Comparison of ENCODE assay signal across 23 cellular contexts in genomic region chr11:43492701-43493100, GRCh38.
"Had no signal": no experiment of that assay in that cellular context is flagged by ENCODE, and none has a peak within 500 bp of the region (broad histone marks: within the 10 kb centered on the region; RNA-seq: fewer than 3 reads in every experiment).

No MANE protein-coding gene starts in this region.

- H3K4me1 Mint-ChIP-seq: activated CD4-positive, alpha-beta T cell treated with anti-CD3 and anti-CD28 coated beads, Interleukin-2, amount 10 ng/mL, durations not matched to agents 7 days and 5 days; WTC11 had no signal

- H3K4me1 ChIP-seq: SJSA1 had no signal

- H3K4me3 ChIP-seq: cardiac muscle cell, MG63, SJSA1 had no signal

- H3K9me3 ChIP-seq: MG63, SJSA1 had no signal

- H3K27me3 ChIP-seq: brain microvascular endothelial cell, cardiac muscle cell, MG63, SJSA1 had no signal

- ATAC-seq: PC-3, SK-N-SH treated with all-trans-retinoic acid at 6 μM for 48 hours, WTC11 had no signal

- FAIRE-seq: RCC 7860 had no signal

- H3K4me3 Mint-ChIP-seq: activated CD4-positive, alpha-beta memory T cell treated with anti-CD3 and anti-CD28 coated beads for 36 hours; activated CD4-positive, alpha-beta T cell treated with anti-CD3 and anti-CD28 coated beads, Interleukin-2, amount 10 ng/mL, durations not matched to agents 7 days and 5 days; activated T-helper 1 cell treated with anti-CD3 and anti-CD28 coated beads, Interleukin-12 subunit alpha, Interleukin-12 subunit beta, Interleukin-2, Interleukin-4 antibody, amounts not matched to agents 30 ng/mL and 10 ng/mL and 1 ng/mL, durations not matched to agents 14 hours and 24 hours and 36 hours; T-helper 1 cell treated with Interleukin-12 subunit alpha and Interleukin-12 subunit beta and Interleukin-4 antibody, amounts not matched to agents 30 μg/mL and 1 μg/mL, for 36 hours; WTC11 had no signal

- DNase-seq: activated CD4-positive, alpha-beta memory T cell treated with anti-CD3 and anti-CD28 coated beads for 36 hours; activated CD4-positive, alpha-beta T cell treated with anti-CD3 and anti-CD28 coated beads, Interleukin-2, amount 10 ng/mL, durations not matched to agents 7 days and 5 days; activated CD4-positive, CD25-positive, alpha-beta regulatory T cell treated with anti-CD3 and anti-CD28 coated beads, Interleukin-2, amount 50 U/mL, for 72 hours; activated CD8-positive, alpha-beta memory T cell treated with anti-CD3 and anti-CD28 coated beads, Interleukin-2, amount 50 U/mL, for 4 hours; activated effector memory CD4-positive, alpha-beta T cell treated with Interleukin-2 at 50 U/mL for 16 hours; activated naive CD4-positive, alpha-beta T cell treated with anti-CD3 and anti-CD28 coated beads, Interleukin-2, amount 50 U/mL, for 16 hours; brain microvascular endothelial cell; MG63; MV-4-11; NCI-H1105; NCI-H1436; NCI-H1694 treated with DMSO at 0.1 percent for 48 hours; NCI-H2081; NCI-H510A treated with DMSO at 0.1 percent for 48 hours; PC-3; SHP77 had no signal

- H3K27ac Mint-ChIP-seq: activated CD4-positive, alpha-beta memory T cell treated with anti-CD3 and anti-CD28 coated beads for 36 hours; activated CD4-positive, alpha-beta T cell treated with anti-CD3 and anti-CD28 coated beads, Interleukin-2, amount 10 ng/mL, durations not matched to agents 7 days and 5 days; activated T-helper 1 cell treated with anti-CD3 and anti-CD28 coated beads, Interleukin-12 subunit alpha, Interleukin-12 subunit beta, Interleukin-2, Interleukin-4 antibody, amounts not matched to agents 30 ng/mL and 10 ng/mL and 1 ng/mL, durations not matched to agents 14 hours and 24 hours and 36 hours; T-helper 1 cell treated with Interleukin-12 subunit alpha and Interleukin-12 subunit beta and Interleukin-4 antibody, amounts not matched to agents 30 μg/mL and 1 μg/mL, for 36 hours; WTC11 had no signal

- H3K27me3 Mint-ChIP-seq: activated CD4-positive, alpha-beta memory T cell treated with anti-CD3 and anti-CD28 coated beads for 36 hours; activated CD4-positive, alpha-beta T cell treated with anti-CD3 and anti-CD28 coated beads, Interleukin-2, amount 10 ng/mL, durations not matched to agents 7 days and 5 days had no signal

- H3K27ac ChIP-seq: brain microvascular endothelial cell, cardiac muscle cell, SJSA1 had no signal

- H3K9me3 Mint-ChIP-seq: activated CD4-positive, alpha-beta memory T cell treated with anti-CD3 and anti-CD28 coated beads for 36 hours; activated CD4-positive, alpha-beta T cell treated with anti-CD3 and anti-CD28 coated beads, Interleukin-2, amount 10 ng/mL, durations not matched to agents 7 days and 5 days; activated T-helper 1 cell treated with anti-CD3 and anti-CD28 coated beads, Interleukin-12 subunit alpha, Interleukin-12 subunit beta, Interleukin-2, Interleukin-4 antibody, amounts not matched to agents 30 ng/mL and 10 ng/mL and 1 ng/mL, durations not matched to agents 14 hours and 24 hours and 36 hours; T-helper 1 cell treated with Interleukin-12 subunit alpha and Interleukin-12 subunit beta and Interleukin-4 antibody, amounts not matched to agents 30 μg/mL and 1 μg/mL, for 36 hours; WTC11 had no signal
